15 cellular contexts compared by ENCODE assay signal in genomic region chr6:111987295-111987694, GRCh38.
A peak's percentile ranks its signal among the peaks of the same experiment; 100 is the strongest.
DNase-seq lines count a peak whose midpoint lies in the region; ATAC-seq and TF ChIP-seq lines count a peak whose summit lies in the region.
"Had no signal": no experiment of that assay in that cellular context is flagged by ENCODE, and none has a peak within 500 bp of the region (broad histone marks: within the 10 kb centered on the region; RNA-seq: fewer than 3 reads in every experiment).

No MANE protein-coding gene starts in this region.

- intact Hi-C loops in activated naive CD4-positive, alpha-beta T cell treated with anti-CD3 and anti-CD28 coated beads for 36 hours (cut with micrococcal nuclease): no loop called here

- peaks cover 92% of the 10 kb centered on the region for H3K4me1 Mint-ChIP-seq in activated naive CD4-positive, alpha-beta T cell treated with anti-CD3 and anti-CD28 coated beads for 36 hours (ENCODE audit: low read depth)
- peaks cover 15% of the 10 kb centered on the region for H3K4me1 Mint-ChIP-seq in type B pancreatic cell (ENCODE audit: unreplicated experiment)

- peak overlapping the region; percentile 94 for H3K27ac Mint-ChIP-seq in activated naive CD4-positive, alpha-beta T cell treated with anti-CD3 and anti-CD28 coated beads for 36 hours
- peak overlapping the region; percentile 98 for H3K27ac Mint-ChIP-seq in type B pancreatic cell

- H3K4me1 ChIP-seq in effector memory CD4-positive, alpha-beta T cell (ENCODE audit: control insufficient read depth, insufficient read depth, low read length, poor library complexity, severe bottlenecking): peaks cover 56% of the 10 kb centered on the region
- H3K4me1 ChIP-seq: adrenal gland, pancreas had no signal

- no peaks in the 10 kb centered on the region for H3K36me3 ChIP-seq in effector memory CD4-positive, alpha-beta T cell (ENCODE audit: control insufficient read depth, insufficient read depth, low read length)
- H3K36me3 ChIP-seq: adrenal gland, lower lobe of right lung, pancreas had no signal

- no peaks in the 10 kb centered on the region for H3K27me3 ChIP-seq in effector memory CD4-positive, alpha-beta T cell (replicated peaks; ENCODE audit: control insufficient read depth, insufficient read depth, low read length, poor library complexity, severe bottlenecking)
- H3K27me3 ChIP-seq: adrenal gland, pancreas had no signal

- no peak for ATAC-seq in SK-N-SH treated with all-trans-retinoic acid at 6 μM for 48 hours
- peak; percentile 59 for ATAC-seq in esophagus mucosa
- ATAC-seq: lower lobe of right lung had no signal

- H3K4me3 ChIP-seq in effector memory CD4-positive, alpha-beta T cell (ENCODE audit: insufficient read depth, low read depth, low read length, poor library complexity, severe bottlenecking): no peak overlapping the region
- H3K4me3 ChIP-seq: adrenal gland, lower lobe of right lung, pancreas had no signal

- no peak overlapping the region for H3K27ac ChIP-seq in effector memory CD4-positive, alpha-beta T cell (ENCODE audit: insufficient read depth, low read length, poor library complexity, severe bottlenecking)
- H3K27ac ChIP-seq: adrenal gland, lower lobe of right lung, pancreas had no signal

- no peaks in the 10 kb centered on the region for H3K27me3 Mint-ChIP-seq in activated naive CD4-positive, alpha-beta T cell treated with anti-CD3 and anti-CD28 coated beads for 36 hours (ENCODE audit: low read depth)
- no peaks in the 10 kb centered on the region for H3K27me3 Mint-ChIP-seq in type B pancreatic cell
- H3K27me3 Mint-ChIP-seq: activated CD4-positive, alpha-beta memory T cell treated with anti-CD3 and anti-CD28 coated beads for 36 hours had no signal

- H3K36me3 Mint-ChIP-seq in activated naive CD4-positive, alpha-beta T cell treated with anti-CD3 and anti-CD28 coated beads for 36 hours (ENCODE audit: low read depth): peaks cover 8% of the 10 kb centered on the region
- no peaks in the 10 kb centered on the region for H3K36me3 Mint-ChIP-seq in type B pancreatic cell
- H3K36me3 Mint-ChIP-seq: activated CD4-positive, alpha-beta memory T cell treated with anti-CD3 and anti-CD28 coated beads for 36 hours had no signal

- no peaks in the 10 kb centered on the region for H3K9me3 ChIP-seq in effector memory CD4-positive, alpha-beta T cell (ENCODE audit: control insufficient read depth, low read length)
- H3K9me3 ChIP-seq: adrenal gland, lower lobe of right lung, pancreas had no signal

- no peak for TF ChIP-seq CTCF in type B pancreatic cell (conservative IDR thresholded peaks at IDR 0.05)

- DNase-seq in activated naive CD4-positive, alpha-beta T cell treated with anti-CD3 and anti-CD28 coated beads for 36 hours: no peak
- no peak for DNase-seq in activated naive CD4-positive, alpha-beta T cell treated with anti-CD3 and anti-CD28 coated beads, Interleukin-2, amount 50 U/mL, for 16 hours
- no peak for DNase-seq in type B pancreatic cell (ENCODE audit: extremely low spot score, unreplicated experiment)
- DNase-seq in effector memory CD4-positive, alpha-beta T cell: no peak
- no peak for DNase-seq in activated CD4-positive, CD25-positive, alpha-beta regulatory T cell (lab: John Stamatoyannopoulos, UW)
- DNase-seq in OCI-M1 (lab: John Stamatoyannopoulos, UW): no peak
- DNase-seq: activated CD4-positive, alpha-beta memory T cell treated with anti-CD3 and anti-CD28 coated beads for 36 hours; adrenal gland; AML-193; lower lobe of right lung; NCI-H1930; pancreas; T-helper 2 cell had no signal

- peaks cover 3% of the 10 kb centered on the region for H3K9me3 Mint-ChIP-seq in activated naive CD4-positive, alpha-beta T cell treated with anti-CD3 and anti-CD28 coated beads for 36 hours
- H3K9me3 Mint-ChIP-seq in type B pancreatic cell: peaks cover 7% of the 10 kb centered on the region
- H3K9me3 Mint-ChIP-seq: activated CD4-positive, alpha-beta memory T cell treated with anti-CD3 and anti-CD28 coated beads for 36 hours had no signal

- no peak overlapping the region for H3K4me3 Mint-ChIP-seq in activated naive CD4-positive, alpha-beta T cell treated with anti-CD3 and anti-CD28 coated beads for 36 hours
- peak overlapping the region; percentile 20 for H3K4me3 Mint-ChIP-seq in type B pancreatic cell
- H3K4me3 Mint-ChIP-seq: activated CD4-positive, alpha-beta memory T cell treated with anti-CD3 and anti-CD28 coated beads for 36 hours had no signal

- CTCF ChIA-PET in activated naive CD4-positive, alpha-beta T cell treated with anti-CD3 and anti-CD28 coated beads for 36 hours (lab: Charles Lee): interaction anchor here (1.2 to 2.0 kb wide), 2 partner anchors 14 to 209 kb away, joined by 3 to 6 read pairs; no protein-coding TSS in a partner anchor

TF ChIP-seq in SK-N-SH treated with all-trans-retinoic acid at 6 μM for 48 hours, 23 proteins besides CTCF, POLR2A, EP300 and RAD21:
- peak; percentile 74; the same call in 1 of the 2 replicates for TF ChIP-seq OSR1 (CRISPR knock-in tag; IDR thresholded peaks at IDR 0.05)
- no peak for TF ChIP-seq TOX (CRISPR knock-in tag; IDR thresholded peaks at IDR 0.05; ENCODE audit: borderline replicate concordance)
